25 cellular contexts compared by ENCODE assay signal in genomic region chr3:37662708-37663107, GRCh38.
"Had no signal": no experiment of that assay in that cellular context is flagged by ENCODE, and none has a peak within 500 bp of the region (broad histone marks: within the 10 kb centered on the region; RNA-seq: fewer than 3 reads in every experiment).

No MANE protein-coding gene starts in this region.

- DNase-seq: activated CD4-positive, alpha-beta memory T cell treated with anti-CD3 and anti-CD28 coated beads, Interleukin-2, amount 10 ng/mL, durations not matched to agents 7 days and 5 days; activated CD4-positive, alpha-beta T cell treated with anti-CD3 and anti-CD28 coated beads for 36 hours; activated CD8-positive, alpha-beta memory T cell treated with anti-CD3 and anti-CD28 coated beads, Interleukin-2, amount 10 ng/mL, durations not matched to agents 7 days and 5 days; activated naive CD4-positive, alpha-beta T cell; activated naive CD8-positive, alpha-beta T cell treated with anti-CD3 and anti-CD28 coated beads, Interleukin-2, amount 10 ng/mL, durations not matched to agents 7 days and 5 days; anterior cingulate cortex; cerebellar nuclear complex; effector CD8-positive, alpha-beta T cell; esophagus squamous epithelium; glutamatergic neuron; hippocampal formation; small intestine; stimulated activated CD4-positive, alpha-beta T cell treated with anti-CD3 and anti-CD28 coated beads, Interleukin-15, amount 100 ng/mL, for 24 hours; stimulated activated CD4-positive, alpha-beta T cell treated with anti-CD3 and anti-CD28 coated beads, Interleukin-2, amount 100 ng/mL, for 48 hours; stimulated activated naive CD8-positive, alpha-beta T cell treated with anti-CD3 and anti-CD28 coated beads, Interleukin-15, amount 100 ng/mL, for 72 hours; T-cell had no signal

- H3K4me2 ChIP-seq: neural progenitor cell had no signal

- H3K9ac ChIP-seq: neural progenitor cell had no signal

- H3K27ac ChIP-seq: neural progenitor cell, prostate gland, SK-N-MC had no signal

- H3K9me3 ChIP-seq: prostate gland had no signal

- H3K36me3 ChIP-seq: esophagus squamous epithelium, neural progenitor cell, prostate gland had no signal

- H3K4me3 Mint-ChIP-seq: activated CD4-positive, alpha-beta memory T cell treated with anti-CD3 and anti-CD28 coated beads, Interleukin-2, amount 10 ng/mL, durations not matched to agents 7 days and 5 days; activated CD4-positive, alpha-beta T cell treated with anti-CD3 and anti-CD28 coated beads for 36 hours; activated CD8-positive, alpha-beta memory T cell treated with anti-CD3 and anti-CD28 coated beads, Interleukin-2, amount 10 ng/mL, durations not matched to agents 7 days and 5 days; activated naive CD8-positive, alpha-beta T cell treated with anti-CD3 and anti-CD28 coated beads, Interleukin-2, amount 10 ng/mL, durations not matched to agents 7 days and 5 days; dendritic cell treated with granulocyte-macrophage colony-stimulating factor and Interleukin-4, amounts not matched to agents 40 ng/mL and 50 ng/mL, for 4 days; neural progenitor cell; stimulated activated naive CD8-positive, alpha-beta T cell treated with anti-CD3 and anti-CD28 coated beads, Interleukin-15, amount 100 ng/mL, for 72 hours; T-cell; WTC11 had no signal

- H3K27ac Mint-ChIP-seq: activated CD4-positive, alpha-beta memory T cell treated with anti-CD3 and anti-CD28 coated beads, Interleukin-2, amount 10 ng/mL, durations not matched to agents 7 days and 5 days; activated CD4-positive, alpha-beta T cell treated with anti-CD3 and anti-CD28 coated beads for 36 hours; activated CD8-positive, alpha-beta memory T cell treated with anti-CD3 and anti-CD28 coated beads, Interleukin-2, amount 10 ng/mL, durations not matched to agents 7 days and 5 days; activated naive CD8-positive, alpha-beta T cell treated with anti-CD3 and anti-CD28 coated beads, Interleukin-2, amount 10 ng/mL, durations not matched to agents 7 days and 5 days; dendritic cell treated with granulocyte-macrophage colony-stimulating factor and Interleukin-4, amounts not matched to agents 40 ng/mL and 50 ng/mL, for 4 days; neural progenitor cell; stimulated activated naive CD8-positive, alpha-beta T cell treated with anti-CD3 and anti-CD28 coated beads, Interleukin-15, amount 100 ng/mL, for 72 hours; T-cell; WTC11 had no signal

- H3K9me3 Mint-ChIP-seq: activated naive CD8-positive, alpha-beta T cell treated with anti-CD3 and anti-CD28 coated beads, Interleukin-2, amount 10 ng/mL, durations not matched to agents 7 days and 5 days had no signal

- H2AFZ ChIP-seq: neural progenitor cell had no signal

- H3K4me1 Mint-ChIP-seq: activated CD4-positive, alpha-beta memory T cell treated with anti-CD3 and anti-CD28 coated beads, Interleukin-2, amount 10 ng/mL, durations not matched to agents 7 days and 5 days; activated CD4-positive, alpha-beta T cell treated with anti-CD3 and anti-CD28 coated beads for 36 hours; activated CD8-positive, alpha-beta memory T cell treated with anti-CD3 and anti-CD28 coated beads, Interleukin-2, amount 10 ng/mL, durations not matched to agents 7 days and 5 days; activated naive CD8-positive, alpha-beta T cell treated with anti-CD3 and anti-CD28 coated beads, Interleukin-2, amount 10 ng/mL, durations not matched to agents 7 days and 5 days; stimulated activated naive CD8-positive, alpha-beta T cell treated with anti-CD3 and anti-CD28 coated beads, Interleukin-15, amount 100 ng/mL, for 72 hours; T-cell had no signal

- FAIRE-seq: endothelial cell of umbilical vein, islet of Langerhans, small intestine, urothelium cell line had no signal

- H3K27me3 Mint-ChIP-seq: dendritic cell treated with granulocyte-macrophage colony-stimulating factor and Interleukin-4, amounts not matched to agents 40 ng/mL and 50 ng/mL, for 4 days had no signal

- H3K36me3 Mint-ChIP-seq: activated CD8-positive, alpha-beta memory T cell treated with anti-CD3 and anti-CD28 coated beads, Interleukin-2, amount 10 ng/mL, durations not matched to agents 7 days and 5 days; activated naive CD8-positive, alpha-beta T cell treated with anti-CD3 and anti-CD28 coated beads, Interleukin-2, amount 10 ng/mL, durations not matched to agents 7 days and 5 days; neural progenitor cell; T-cell; WTC11 had no signal

- H3K27me3 ChIP-seq: esophagus squamous epithelium, neural progenitor cell had no signal

- ATAC-seq: activated CD4-positive, alpha-beta T cell treated with anti-CD3 and anti-CD28 coated beads for 36 hours; activated CD8-positive, alpha-beta memory T cell treated with anti-CD3 and anti-CD28 coated beads, Interleukin-2, amount 10 ng/mL, durations not matched to agents 7 days and 5 days; left colon; stimulated activated naive CD8-positive, alpha-beta T cell treated with anti-CD3 and anti-CD28 coated beads, Interleukin-15, amount 100 ng/mL, for 72 hours; T-cell; WTC11 had no signal

- H3K4me3 ChIP-seq: esophagus squamous epithelium, neural progenitor cell, prostate gland, SK-N-MC had no signal

- H3K4me1 ChIP-seq: neural progenitor cell, prostate gland had no signal
